In genomic region chr12:29023436-29024076, GRCh38 we compare ENCODE assay signal across 30 cellular contexts.
DNase-seq lines count a peak whose midpoint lies in the region; FAIRE-seq and TF ChIP-seq lines count a peak whose summit lies in the region.
"Had no signal": no experiment of that assay in that cellular context is flagged by ENCODE, and none has a peak within 500 bp of the region (broad histone marks: within the 10 kb centered on the region; RNA-seq: fewer than 3 reads in every experiment).

No MANE protein-coding gene starts in this region.

- no peaks in the 10 kb centered on the region for H3K9me3 Mint-ChIP-seq in Calu3 (ENCODE audit: low read depth, unreplicated experiment)
- no peaks in the 10 kb centered on the region for H3K9me3 Mint-ChIP-seq in activated T-helper 1 cell treated with anti-CD3 and anti-CD28 coated beads, Interleukin-12 subunit alpha, Interleukin-12 subunit beta, Interleukin-2, Interleukin-4 antibody, amounts not matched to agents 30 ng/mL and 10 ng/mL and 1 ng/mL, durations not matched to agents 14 hours and 24 hours and 36 hours
- H3K9me3 Mint-ChIP-seq: activated CD4-positive, alpha-beta memory T cell treated with anti-CD3 and anti-CD28 coated beads for 36 hours; activated naive CD4-positive, alpha-beta T cell treated with anti-CD3 and anti-CD28 coated beads, Interleukin-2, amount 10 ng/mL, durations not matched to agents 7 days and 5 days had no signal

- DNase-seq in Calu3 (peak; percentile 33), H1 (ENCODE audit: low read depth in 1 of 2, low spot score in 2 of 2) (no peak), mesendoderm (peak; percentile 20)
- DNase-seq in activated T-helper 1 cell treated with anti-CD3 and anti-CD28 coated beads, Interleukin-12 subunit alpha, Interleukin-12 subunit beta, Interleukin-2, Interleukin-4 antibody, amounts not matched to agents 30 ng/mL and 10 ng/mL and 1 ng/mL, durations not matched to agents 14 hours and 24 hours and 36 hours (ENCODE audit: low spot score) = no peak
- DNase-seq in activated CD8-positive, alpha-beta memory T cell treated with anti-CD3 and anti-CD28 coated beads, Interleukin-2, amount 50 U/mL, for 48 hours = no peak
- no peak for DNase-seq in stimulated activated CD4-positive, alpha-beta T cell treated with anti-CD3 and anti-CD28 coated beads, Interleukin-4, amount 100 ng/mL, for 4 hours
- DNase-seq: activated CD4-positive, alpha-beta memory T cell treated with anti-CD3 and anti-CD28 coated beads for 36 hours; activated CD4-positive, alpha-beta T cell treated with anti-CD3 and anti-CD28 coated beads for 1 hour; activated CD8-positive, alpha-beta memory T cell treated with anti-CD3 and anti-CD28 coated beads, Interleukin-2, amount 50 U/mL, for 4 hours; activated naive CD4-positive, alpha-beta T cell treated with anti-CD3 and anti-CD28 coated beads, Interleukin-2, amount 10 ng/mL, durations not matched to agents 7 days and 5 days; body of pancreas; cerebellar nuclear complex; COR-L47; dorsolateral prefrontal cortex; left ventricle myocardium inferior; NCI-H1092; NCI-H1694 treated with DMSO at 0.1 percent for 48 hours; NCI-H2227 treated with DMSO at 0.1 percent for 48 hours; NCI-H526; NK-92 treated with Interleukin-12 subunit alpha and Interleukin-12 subunit beta, amount 100 ng/mL, for 24 hours; PC-9; stimulated activated CD4-positive, alpha-beta T cell treated with anti-CD3 and anti-CD28 coated beads, Interleukin-4, amount 100 ng/mL, for 1 hour; T-helper 2 cell had no signal

- H3K4me1 Mint-ChIP-seq in Calu3 (ENCODE audit: low read depth, unreplicated experiment) = peaks cover 11% of the 10 kb centered on the region
- peaks cover 4% of the 10 kb centered on the region for H3K4me1 Mint-ChIP-seq in activated T-helper 1 cell treated with anti-CD3 and anti-CD28 coated beads, Interleukin-12 subunit alpha, Interleukin-12 subunit beta, Interleukin-2, Interleukin-4 antibody, amounts not matched to agents 30 ng/mL and 10 ng/mL and 1 ng/mL, durations not matched to agents 14 hours and 24 hours and 36 hours (ENCODE audit: low read depth)

- no peak overlapping the region for H2BK20ac ChIP-seq in H1 (ENCODE audit: low read length)

- no peak overlapping the region for H3K4me3 Mint-ChIP-seq in Calu3 (ENCODE audit: low read depth, unreplicated experiment)
- H3K4me3 Mint-ChIP-seq in activated T-helper 1 cell treated with anti-CD3 and anti-CD28 coated beads, Interleukin-12 subunit alpha, Interleukin-12 subunit beta, Interleukin-2, Interleukin-4 antibody, amounts not matched to agents 30 ng/mL and 10 ng/mL and 1 ng/mL, durations not matched to agents 14 hours and 24 hours and 36 hours = no peak overlapping the region
- H3K4me3 Mint-ChIP-seq: activated CD4-positive, alpha-beta memory T cell treated with anti-CD3 and anti-CD28 coated beads for 36 hours; activated naive CD4-positive, alpha-beta T cell treated with anti-CD3 and anti-CD28 coated beads, Interleukin-2, amount 10 ng/mL, durations not matched to agents 7 days and 5 days had no signal

- TF ChIP-seq EP300 in H1 (IDR thresholded peaks at IDR 0.05; ENCODE audit: borderline replicate concordance in 1 of 2, low read depth in 2 of 2, low read length in 2 of 2) = no peak

- no peaks in the 10 kb centered on the region for H3K79me2 ChIP-seq in Loucy (ENCODE audit: insufficient read depth, low read length)
- no peaks in the 10 kb centered on the region for H3K79me2 ChIP-seq in H1 (ENCODE audit: control insufficient read depth in 1 of 2, insufficient read depth in 2 of 2, low read length in 2 of 2)
- no peaks in the 10 kb centered on the region for H3K79me2 ChIP-seq in mesendoderm (ENCODE audit: control insufficient read depth, insufficient read depth, low read length)

- H3K27me3 ChIP-seq in Loucy (ENCODE audit: insufficient read depth, low read length, poor library complexity, severe bottlenecking) = no peaks in the 10 kb centered on the region
- no peaks in the 10 kb centered on the region for H3K27me3 ChIP-seq in H1 (replicated peaks in 1 of 4; ENCODE audit: control insufficient read depth in 3 of 4, extremely low read depth in 1 of 4, insufficient read depth in 3 of 4, low read length in 3 of 4)
- H3K27me3 ChIP-seq in mesendoderm (ENCODE audit: insufficient read depth, low read length, poor library complexity) = no peaks in the 10 kb centered on the region
- H3K27me3 ChIP-seq: BLaER1 treated with 17β-estradiol and CSF1 and Interleukin-3, amounts not matched to agents 10 nM and 100 nM; body of pancreas; dorsolateral prefrontal cortex; tibial nerve had no signal

- TF ChIP-seq CTCF in Calu3 (IDR thresholded peaks at IDR 0.05; ENCODE audit: unreplicated experiment) = no peak
- TF ChIP-seq CTCF in Loucy (conservative IDR thresholded peaks at IDR 0.05; ENCODE audit: low read length) = no peak
- TF ChIP-seq CTCF in H1 (IDR thresholded peaks at IDR 0.05; ENCODE audit: control extremely low read depth in 1 of 3, insufficient read depth in 1 of 3, low read depth in 1 of 3, low read length in 3 of 3) = no peak

- no peak overlapping the region for H4K91ac ChIP-seq in H1 (replicated peaks; ENCODE audit: insufficient read length, low read length)

- 79% methylated on average over 2 of the region's 2 CpGs; no CpG with 5 or more reads in 1 of the 2 experiments for WGBS in H1 (ENCODE audit: extremely low coverage in 1 of 2, insufficient coverage in 1 of 2, insufficient read length in 1 of 2, insufficient replicate concordance in 2 of 2, low coverage in 1 of 2, low lambda C conversion rate in 2 of 2, missing lambda C conversion rate in 1 of 2), 2 experiments
- WGBS in mesendoderm (ENCODE audit: extremely low coverage, insufficient coverage, low lambda C conversion rate) = no CpG with 5 or more reads among the region's 2 CpGs

- H4K8ac ChIP-seq in H1 (ENCODE audit: extremely low read depth, insufficient read depth, low read length) (no peak overlapping the region), mesendoderm (ENCODE audit: low read depth, low read length) (no peak overlapping the region)

- H3K18ac ChIP-seq in H1 (ENCODE audit: extremely low read depth, low read length) = no peak overlapping the region
- H3K18ac ChIP-seq in mesendoderm (ENCODE audit: low read length) = no peak overlapping the region

- H2BK120ac ChIP-seq in H1 (replicated peaks; ENCODE audit: low read depth, low read length) = no peak overlapping the region
- H2BK120ac ChIP-seq in mesendoderm (ENCODE audit: low read depth, low read length) = no peak overlapping the region

- H3K79me1 ChIP-seq in H1 (ENCODE audit: low read depth, low read length) (no peaks in the 10 kb centered on the region), mesendoderm (ENCODE audit: low read length) (no peaks in the 10 kb centered on the region)

- H3K23me2 ChIP-seq in H1 (ENCODE audit: low read depth, low read length) = no peaks in the 10 kb centered on the region

- TF ChIP-seq POLR2A in H1 (IDR thresholded peaks at IDR 0.05; ENCODE audit: control extremely low read depth in 1 of 2, low read depth in 2 of 2, low read length in 2 of 2) = no peak

- H2AFZ ChIP-seq in Loucy (ENCODE audit: low read length) = no peak overlapping the region
- peak overlapping the region; percentile 48; the same call in 1 of the 2 replicates for H2AFZ ChIP-seq in H1 (ENCODE audit: low read length)
- H2AFZ ChIP-seq: GM23248, PC-9 had no signal

- FAIRE-seq in H1 (lab: Jason Lieb, UNC) = no peak
- FAIRE-seq: endothelial cell of umbilical vein, islet of Langerhans had no signal

- no peak overlapping the region for H3K14ac ChIP-seq in H1 (ENCODE audit: insufficient read length)

- H3K27me3 Mint-ChIP-seq in Calu3 (ENCODE audit: unreplicated experiment) = no peaks in the 10 kb centered on the region
- peaks cover under 1% of the 10 kb centered on the region for H3K27me3 Mint-ChIP-seq in activated T-helper 1 cell treated with anti-CD3 and anti-CD28 coated beads, Interleukin-12 subunit alpha, Interleukin-12 subunit beta, Interleukin-2, Interleukin-4 antibody, amounts not matched to agents 30 ng/mL and 10 ng/mL and 1 ng/mL, durations not matched to agents 14 hours and 24 hours and 36 hours (ENCODE audit: insufficient read depth)
- H3K27me3 Mint-ChIP-seq: activated naive CD4-positive, alpha-beta T cell treated with anti-CD3 and anti-CD28 coated beads, Interleukin-2, amount 10 ng/mL, durations not matched to agents 7 days and 5 days; progenitor cell of endocrine pancreas had no signal

- H2AK5ac ChIP-seq in H1 (ENCODE audit: low read depth, low read length) = no peak overlapping the region
- no peak overlapping the region for H2AK5ac ChIP-seq in mesendoderm (ENCODE audit: low read length)

- H3K56ac ChIP-seq in H1 (replicated peaks; ENCODE audit: insufficient read length, low read depth, low read length) (no peak overlapping the region), mesendoderm (ENCODE audit: low read length) (no peak overlapping the region)

- TF ChIP-seq RAD21 in H1 (IDR thresholded peaks at IDR 0.05 in 1 of 2, conservative IDR thresholded peaks at IDR 0.05 in 1 of 2; ENCODE audit: low read depth in 2 of 2, low read length in 2 of 2) = no peak

- H3K27ac Mint-ChIP-seq in Calu3 (ENCODE audit: unreplicated experiment) = no peak overlapping the region
- no peak overlapping the region for H3K27ac Mint-ChIP-seq in activated T-helper 1 cell treated with anti-CD3 and anti-CD28 coated beads, Interleukin-12 subunit alpha, Interleukin-12 subunit beta, Interleukin-2, Interleukin-4 antibody, amounts not matched to agents 30 ng/mL and 10 ng/mL and 1 ng/mL, durations not matched to agents 14 hours and 24 hours and 36 hours
- H3K27ac Mint-ChIP-seq: activated CD4-positive, alpha-beta memory T cell treated with anti-CD3 and anti-CD28 coated beads for 36 hours; activated naive CD4-positive, alpha-beta T cell treated with anti-CD3 and anti-CD28 coated beads, Interleukin-2, amount 10 ng/mL, durations not matched to agents 7 days and 5 days; progenitor cell of endocrine pancreas had no signal

- peaks cover 40% of the 10 kb centered on the region for H3K4me1 ChIP-seq in Loucy (ENCODE audit: insufficient read depth, low read length, poor library complexity, severe bottlenecking)
- H3K4me1 ChIP-seq in H1 (replicated peaks in 1 of 4; ENCODE audit: control insufficient read depth in 3 of 4, insufficient read depth in 4 of 4, low read length in 3 of 4) = no peaks in the 10 kb centered on the region; a peak in 1 of 7 replicates
- no peaks in the 10 kb centered on the region for H3K4me1 ChIP-seq in mesendoderm (ENCODE audit: control insufficient read depth, low read depth, low read length)
- H3K4me1 ChIP-seq: body of pancreas, left ventricle myocardium inferior, tibial nerve had no signal

- no peak overlapping the region for H3K23ac ChIP-seq in H1 (ENCODE audit: insufficient read length)
- H3K23ac ChIP-seq in mesendoderm (ENCODE audit: low read length) = no peak overlapping the region

- H3K4me3 ChIP-seq in Loucy (ENCODE audit: low read length, poor library complexity, severe bottlenecking) (no peak overlapping the region), H1 (ENCODE audit: extremely low read depth in 1 of 4, insufficient read depth in 2 of 4, low read depth in 3 of 4, low read length in 4 of 4) (no peak overlapping the region), mesendoderm (ENCODE audit: low read length) (no peak overlapping the region)
- H3K4me3 ChIP-seq: BLaER1 treated with 17β-estradiol and CSF1 and Interleukin-3, amounts not matched to agents 10 nM and 100 nM; body of pancreas; dorsolateral prefrontal cortex; GM23248; left ventricle myocardium inferior; PC-9; tibial nerve had no signal

- H2BK5ac ChIP-seq in H1 (ENCODE audit: low read depth, low read length) = no peak overlapping the region
- no peak overlapping the region for H2BK5ac ChIP-seq in mesendoderm (ENCODE audit: low read length)

- POLR2A ChIA-PET in H1 (lab: Charles Lee; ENCODE audit: partially characterized antibody) = no interaction called here

- H3K9me3 ChIP-seq in Loucy (ENCODE audit: insufficient read depth, low read depth, low read length) (no peaks in the 10 kb centered on the region), H1 (ENCODE audit: insufficient read depth in 2 of 2, low read depth in 1 of 2, low read length in 1 of 2) (no peaks in the 10 kb centered on the region)
- H3K9me3 ChIP-seq: BLaER1 treated with 17β-estradiol and CSF1 and Interleukin-3, amounts not matched to agents 10 nM and 100 nM; body of pancreas; left ventricle myocardium inferior had no signal

- intact Hi-C loops in Calu3 (cut with micrococcal nuclease; ENCODE audit: unreplicated experiment) = no loop called here
- intact Hi-C loops in activated T-helper 1 cell treated with anti-CD3 and anti-CD28 coated beads, Interleukin-12 subunit alpha, Interleukin-12 subunit beta, Interleukin-2, Interleukin-4 antibody, amounts not matched to agents 30 ng/mL and 10 ng/mL and 1 ng/mL, durations not matched to agents 14 hours and 24 hours and 36 hours (cut with micrococcal nuclease) = no loop called here

- no TSS peak for BruUV-seq in Calu3 (replicated peaks; lab: Mats Ljungman, UMichigan)

- H3K9me2 ChIP-seq in Loucy (replicated peaks; ENCODE audit: low read depth, low read length) = no peaks in the 10 kb centered on the region

- no peak overlapping the region for H3K27ac ChIP-seq in H1 (ENCODE audit: low read depth, low read length)
- H3K27ac ChIP-seq in mesendoderm (ENCODE audit: low read depth, low read length) = no peak overlapping the region
- H3K27ac ChIP-seq: BLaER1 treated with 17β-estradiol and CSF1 and Interleukin-3, amounts not matched to agents 10 nM and 100 nM; body of pancreas; dorsolateral prefrontal cortex; GM23248; left ventricle myocardium inferior; PC-9; tibial nerve had no signal

- no peak overlapping the region for H2BK12ac ChIP-seq in H1 (ENCODE audit: low read depth, low read length)

- H3K4me2 ChIP-seq in Loucy (ENCODE audit: low read depth, low read length, poor library complexity, severe bottlenecking) (peak overlapping the region; percentile 29), H1 (ENCODE audit: insufficient read depth in 1 of 2, low read depth in 2 of 2, low read length in 2 of 2) (no peak overlapping the region), mesendoderm (ENCODE audit: low read length) (no peak overlapping the region)
- H3K4me2 ChIP-seq: BLaER1 treated with 17β-estradiol and CSF1 and Interleukin-3, amounts not matched to agents 10 nM and 100 nM; PC-9 had no signal

- H4K5ac ChIP-seq in H1 (ENCODE audit: insufficient read length, low read depth, low read length) (no peak overlapping the region), mesendoderm (ENCODE audit: low read length) (no peak overlapping the region)

- no peak overlapping the region for H3K9ac ChIP-seq in Loucy (ENCODE audit: low read depth, low read length, poor library complexity, severe bottlenecking)
- H3K9ac ChIP-seq in H1 (replicated peaks in 1 of 4; ENCODE audit: extremely low read depth in 1 of 4, low read depth in 3 of 4, low read length in 3 of 4) = no peak overlapping the region
- H3K9ac ChIP-seq in mesendoderm (ENCODE audit: low read length) = no peak overlapping the region
- H3K9ac ChIP-seq: BLaER1 treated with 17β-estradiol and CSF1 and Interleukin-3, amounts not matched to agents 10 nM and 100 nM; GM23248 had no signal

- CTCF ChIA-PET in Calu3 (lab: Charles Lee) = interaction anchor here (0.7 kb wide), 1 partner anchor 294 kb away, joined by 3 read pairs; no protein-coding TSS in a partner anchor
- CTCF ChIA-PET in H1 (lab: Charles Lee; ENCODE audit: partially characterized antibody) = interaction anchor here (0.7 to 2.8 kb wide), 14 partner anchors 7 to 464 kb away, joined by 3 to 16 read pairs (median 4); no protein-coding TSS in a partner anchor

- no peaks in the 10 kb centered on the region for H3K36me3 Mint-ChIP-seq in Calu3 (ENCODE audit: insufficient read depth, unreplicated experiment)
- H3K36me3 Mint-ChIP-seq in activated T-helper 1 cell treated with anti-CD3 and anti-CD28 coated beads, Interleukin-12 subunit alpha, Interleukin-12 subunit beta, Interleukin-2, Interleukin-4 antibody, amounts not matched to agents 30 ng/mL and 10 ng/mL and 1 ng/mL, durations not matched to agents 14 hours and 24 hours and 36 hours (ENCODE audit: low read depth) = no peaks in the 10 kb centered on the region
- H3K36me3 Mint-ChIP-seq: activated CD4-positive, alpha-beta memory T cell treated with anti-CD3 and anti-CD28 coated beads for 36 hours; activated naive CD4-positive, alpha-beta T cell treated with anti-CD3 and anti-CD28 coated beads, Interleukin-2, amount 10 ng/mL, durations not matched to agents 7 days and 5 days had no signal

- H3F3A ChIP-seq in Loucy (ENCODE audit: low read depth) = 0 out of 2 replicates have a peak, but pooled peaks cover 5% of the 10 kb centered on the region

- H3K4ac ChIP-seq in H1 (replicated peaks; ENCODE audit: insufficient read length, low read depth, low read length) (no peak overlapping the region), mesendoderm (ENCODE audit: low read depth, low read length) (no peak overlapping the region)

- H3K36me3 ChIP-seq in Loucy (ENCODE audit: insufficient read depth, low read length) (no peaks in the 10 kb centered on the region), H1 (ENCODE audit: control insufficient read depth in 2 of 4, insufficient read depth in 4 of 4, low read length in 3 of 4) (no peaks in the 10 kb centered on the region), mesendoderm (ENCODE audit: control insufficient read depth, insufficient read depth, low read length) (no peaks in the 10 kb centered on the region)
- H3K36me3 ChIP-seq: BLaER1 treated with 17β-estradiol and CSF1 and Interleukin-3, amounts not matched to agents 10 nM and 100 nM; left ventricle myocardium inferior; tibial nerve had no signal

- H2BK15ac ChIP-seq in H1 (ENCODE audit: low read length) (no peak overlapping the region), mesendoderm (replicated peaks; ENCODE audit: low read depth) (no peak overlapping the region)

- H4K20me1 ChIP-seq in Loucy (ENCODE audit: insufficient read depth, low read length, poor library complexity, severe bottlenecking) (no peaks in the 10 kb centered on the region), H1 (replicated peaks in 1 of 2; ENCODE audit: control insufficient read depth in 1 of 2, insufficient read depth in 2 of 2, low read length in 2 of 2) (no peaks in the 10 kb centered on the region)
- H4K20me1 ChIP-seq: BLaER1 treated with 17β-estradiol and CSF1 and Interleukin-3, amounts not matched to agents 10 nM and 100 nM had no signal

Comparison
In these comparisons a context has a peak if more than half of its experiments do, and no peak if none do; other contexts are left out.
1. DNase-seq: peak in Calu3 (single experiment) and mesendoderm (single experiment); none in H1 (0 of 2), activated T-helper 1 cell treated with anti-CD3 and anti-CD28 coated beads, Interleukin-12 subunit alpha, Interleukin-12 subunit beta, Interleukin-2, Interleukin-4 antibody, amounts not matched to agents 30 ng/mL and 10 ng/mL and 1 ng/mL, durations not matched to agents 14 hours and 24 hours and 36 hours (single experiment), activated CD8-positive, alpha-beta memory T cell treated with anti-CD3 and anti-CD28 coated beads, Interleukin-2, amount 50 U/mL, for 48 hours (single experiment) and stimulated activated CD4-positive, alpha-beta T cell treated with anti-CD3 and anti-CD28 coated beads, Interleukin-4, amount 100 ng/mL, for 4 hours (0 of 2).